10 cellular contexts compared by ENCODE assay signal in genomic region chr19:10758978-10759377, GRCh38. TPM values are rescaled to one million over a fixed set of nuclear protein-coding genes. Genes with fewer than 3 reads are reported as not detected.
DNase-seq lines count a peak whose midpoint lies in the region; ATAC-seq and TF ChIP-seq lines count a peak whose summit lies in the region.
"Had no signal": no experiment of that assay in that cellular context is flagged by ENCODE, and none has a peak within 500 bp of the region (broad histone marks: within the 10 kb centered on the region; RNA-seq: fewer than 3 reads in every experiment).

No MANE protein-coding gene starts in this region.

- H3K36me3 ChIP-seq in OCI-LY1 (ENCODE audit: insufficient read depth, low read length): peaks cover 21% of the 10 kb centered on the region; the same call in 1 of the 2 replicates
- H3K36me3 ChIP-seq in spleen: peaks cover 0 to 33% (median 13%) of the 10 kb centered on the region in 6 donors

- WGBS in spleen, 5 donors: 66 to 75% (median 69%) methylated on average over 5 of the region's 5 CpGs

- H3K4me2 ChIP-seq in OCI-LY1 (ENCODE audit: low read length): peak overlapping the region; percentile 68

- H3K79me2 ChIP-seq in OCI-LY1 (ENCODE audit: insufficient read depth, low read length): peaks cover 6% of the 10 kb centered on the region; the same call in 1 of the 2 replicates

- peak overlapping the region; percentile 50 for H3K4me3 Mint-ChIP-seq in activated CD4-positive, alpha-beta T cell treated with anti-CD3 and anti-CD28 coated beads, Interleukin-2, amount 10 ng/mL, durations not matched to agents 7 days and 5 days

- no peaks in the 10 kb centered on the region for H3K9me3 Mint-ChIP-seq in activated CD4-positive, alpha-beta T cell treated with anti-CD3 and anti-CD28 coated beads, Interleukin-2, amount 10 ng/mL, durations not matched to agents 7 days and 5 days

- no peaks in the 10 kb centered on the region; the same call in 1 of the 2 replicates for H3F3A ChIP-seq in OCI-LY1 (ENCODE audit: insufficient read depth, low read length)

- POLR2A ChIA-PET in activated CD4-positive, alpha-beta T cell treated with anti-CD3 and anti-CD28 coated beads, Interleukin-2, amount 10 ng/mL, durations not matched to agents 7 days and 5 days (lab: Charles Lee): interaction anchor here (0.6 kb wide), 1 partner anchor 379 kb away, joined by 4 read pairs; the partner anchor contains the start of gene TYK2

- no peaks in the 10 kb centered on the region for H3K9me2 ChIP-seq in OCI-LY1 (ENCODE audit: low read depth, low read length)

- TF ChIP-seq CTCF in OCI-LY1 (IDR thresholded peaks at IDR 0.05; ENCODE audit: low read length): no peak
- TF ChIP-seq CTCF in dorsolateral prefrontal cortex (IDR thresholded peaks at IDR 0.05 in 54 of 56, conservative IDR thresholded peaks at IDR 0.05 in 2 of 56; ENCODE audit: low read depth in 1 of 56, partially characterized antibody in 56 of 56): no peak
- TF ChIP-seq CTCF in spleen (IDR thresholded peaks at IDR 0.05 in 8 of 11, conservative IDR thresholded peaks at IDR 0.05 in 3 of 11): no peak

- CTCF ChIA-PET in activated CD4-positive, alpha-beta T cell treated with anti-CD3 and anti-CD28 coated beads, Interleukin-2, amount 10 ng/mL, durations not matched to agents 7 days and 5 days (lab: Charles Lee): interaction anchor here (0.5 to 3.6 kb wide), 12 partner anchors 8 to 348 kb away, joined by 3 to 19 read pairs (median 4); partner anchors contain the start of gene DNM2

- H3K9me3 ChIP-seq in OCI-LY1 (ENCODE audit: low read length): no peaks in the 10 kb centered on the region
- no peaks in the 10 kb centered on the region for H3K9me3 ChIP-seq in spleen

- H3K36me3 Mint-ChIP-seq in activated CD4-positive, alpha-beta T cell treated with anti-CD3 and anti-CD28 coated beads, Interleukin-2, amount 10 ng/mL, durations not matched to agents 7 days and 5 days (ENCODE audit: low read depth): peaks cover 64% of the 10 kb centered on the region

- H3K4me1 Mint-ChIP-seq in activated CD4-positive, alpha-beta T cell treated with anti-CD3 and anti-CD28 coated beads, Interleukin-2, amount 10 ng/mL, durations not matched to agents 7 days and 5 days: peaks cover 89% of the 10 kb centered on the region

- H3K27me3 Mint-ChIP-seq in activated CD4-positive, alpha-beta T cell treated with anti-CD3 and anti-CD28 coated beads, Interleukin-2, amount 10 ng/mL, durations not matched to agents 7 days and 5 days: no peaks in the 10 kb centered on the region

- intact Hi-C loops in dorsolateral prefrontal cortex (cut with DNase I) (no loop called here), spleen (cut with DNase I; ENCODE audit: low total_unique reads) (no loop called here)

- no peak for ATAC-seq in activated CD4-positive, CD25-positive, alpha-beta regulatory T cell treated with anti-CD3 and anti-CD28 coated beads, Interleukin-2, amount 50 U/mL, for 24 hours
- ATAC-seq in HG03571 (IDR thresholded peaks at IDR 0.05; ENCODE audit: unreplicated experiment): no peak
- ATAC-seq: foreskin keratinocyte had no signal

- H3K4me1 ChIP-seq in OCI-LY1 (ENCODE audit: insufficient read depth, low read length, severe bottlenecking) (peaks cover 23% of the 10 kb centered on the region), spleen (peaks cover 44 to 96% (median 89%) of the 10 kb centered on the region in 6 donors)

- no peaks in the 10 kb centered on the region for H3K27me3 ChIP-seq in OCI-LY1 (ENCODE audit: insufficient read depth, low read length)
- no peaks in the 10 kb centered on the region for H3K27me3 ChIP-seq in dorsolateral prefrontal cortex
- no peaks in the 10 kb centered on the region for H3K27me3 ChIP-seq in spleen (replicated peaks in 1 of 7)
- H3K27me3 ChIP-seq: foreskin keratinocyte had no signal

- no peak overlapping the region for H2AFZ ChIP-seq in OCI-LY1 (ENCODE audit: low read length)

- H3K27ac Mint-ChIP-seq in activated CD4-positive, alpha-beta T cell treated with anti-CD3 and anti-CD28 coated beads, Interleukin-2, amount 10 ng/mL, durations not matched to agents 7 days and 5 days: peak overlapping the region; percentile 86

- no peak for DNase-seq in activated CD4-positive, alpha-beta T cell treated with anti-CD3 and anti-CD28 coated beads, Interleukin-2, amount 10 ng/mL, durations not matched to agents 7 days and 5 days
- no peak for DNase-seq in activated CD4-positive, alpha-beta T cell treated with anti-CD3 and anti-CD28 coated beads, Interleukin-2, amount 50 U/mL, for 4 hours
- no peak for DNase-seq in dorsolateral prefrontal cortex
- DNase-seq in spleen: no peak
- no peak for DNase-seq in stimulated activated naive CD4-positive, alpha-beta T cell (lab: John Stamatoyannopoulos, UW)
- DNase-seq: foreskin keratinocyte, NCI-H2081 had no signal

- peak overlapping the region; percentile 58 for H3K9ac ChIP-seq in OCI-LY1 (ENCODE audit: low read length)

- H4K20me1 ChIP-seq in OCI-LY1 (ENCODE audit: insufficient read depth, low read length): no peaks in the 10 kb centered on the region

- H3K27ac ChIP-seq in OCI-LY1 (ENCODE audit: low read depth, low read length, poor library complexity, severe bottlenecking) (peak overlapping the region; percentile 80), dorsolateral prefrontal cortex (peak overlapping the region in 50 of 59 donors; percentile 5 to 96 (median 64)), spleen (peak overlapping the region; percentile 61 to 92 (median 86))
- H3K27ac ChIP-seq: foreskin keratinocyte had no signal

- TF ChIP-seq POLR2A in spleen (IDR thresholded peaks at IDR 0.05): no peak

- H3K4me3 ChIP-seq in OCI-LY1 (ENCODE audit: low read depth, low read length, poor library complexity, severe bottlenecking) (peak overlapping the region; percentile 54), dorsolateral prefrontal cortex (no peak overlapping the region), spleen (peak overlapping the region in 4 of 8 donors; percentile 24 to 60 (median 31))

RNA-seq across cellular contexts. Expression of gene DNM2, which starts 41.1 kb away (rescaled TPM):
- 100 to 1,000 TPM; 268 to 270 TPM for total RNA-seq in activated CD4-positive, alpha-beta T cell treated with anti-CD3 and anti-CD28 coated beads, Interleukin-2, amount 10 ng/mL, durations not matched to agents 7 days and 5 days
- total RNA-seq in dorsolateral prefrontal cortex (100 to 1,000 TPM in 115 of 120 experiments, 10 to 100 TPM in 5; 88.3 to 281 (median 146) TPM), spleen (100 to 1,000 TPM; 175 to 298 (median 197) TPM)
- 100 to 1,000 TPM in 1 of 3 donors, 10 to 100 TPM in 2; 57.1 to 104 (median 89.0) TPM for polyA plus RNA-seq in spleen

RNA-seq across cellular contexts. Expression of gene QTRT1, which starts 57.7 kb away (rescaled TPM):
- total RNA-seq in activated CD4-positive, alpha-beta T cell treated with anti-CD3 and anti-CD28 coated beads, Interleukin-2, amount 10 ng/mL, durations not matched to agents 7 days and 5 days: 10 to 100 TPM; 39.9 to 43.8 TPM
- total RNA-seq in dorsolateral prefrontal cortex: 100 to 1,000 TPM in 5 of 120 experiments, 10 to 100 TPM in 115; 51.0 to 106 (median 74.7) TPM
- 10 to 100 TPM; 20.6 to 49.4 (median 33.6) TPM for total RNA-seq in spleen
- 100 to 1,000 TPM in 2 of 3 donors, 10 to 100 TPM in 1; 65.3 to 114 (median 111) TPM for polyA plus RNA-seq in spleen
